14 cellular contexts compared by ENCODE assay signal in the genomic region with DNA sequence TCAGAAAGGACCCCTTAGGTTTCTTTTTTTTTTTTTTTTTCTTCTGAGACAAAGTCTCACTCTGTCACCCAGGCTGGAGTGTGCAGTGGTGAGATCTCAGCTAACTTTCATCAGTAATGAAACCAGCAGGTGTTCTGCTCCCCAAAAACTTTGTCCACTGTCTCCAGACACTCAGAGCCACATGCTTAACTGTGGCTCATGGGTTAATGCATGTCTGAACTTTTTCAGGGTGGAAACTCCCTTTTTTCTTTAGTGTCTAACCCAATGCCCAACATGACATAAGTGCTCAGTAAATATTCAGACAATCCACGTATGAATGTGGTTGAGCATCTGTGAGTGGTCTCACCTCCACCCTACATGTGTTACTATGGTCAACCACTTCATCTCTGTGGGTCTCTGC. TPM values are rescaled to one million over a fixed set of nuclear protein-coding genes. Genes with fewer than 3 reads are reported as not detected.
DNase-seq lines count a peak whose midpoint lies in the region; ATAC-seq, FAIRE-seq and TF ChIP-seq lines count a peak whose summit lies in the region.
"Had no signal": no experiment of that assay in that cellular context is flagged by ENCODE, and none has a peak within 500 bp of the region (broad histone marks: within the 10 kb centered on the region; RNA-seq: fewer than 3 reads in every experiment).

No MANE protein-coding gene starts in this region.

- TF ChIP-seq POLR2A in GM12878 (IDR thresholded peaks at IDR 0.05; ENCODE audit: low read depth, low read length) (no peak), adrenal gland (IDR thresholded peaks at IDR 0.05) (no peak), esophagus muscularis mucosa (IDR thresholded peaks at IDR 0.05; ENCODE audit: low read depth) (no peak)

- H3K4me3 ChIP-seq in GM12878 (no peak overlapping the region), adrenal gland (no peak overlapping the region), esophagus muscularis mucosa (no peak overlapping the region)

- H3K27me3 Mint-ChIP-seq in WTC11 (ENCODE audit: low read depth): no peaks in the 10 kb centered on the region

- H3K27ac ChIP-seq in GM12878 (ENCODE audit: control insufficient read depth, insufficient read depth): no peak overlapping the region
- H3K27ac ChIP-seq in adrenal gland: no peak overlapping the region
- no peak overlapping the region for H3K27ac ChIP-seq in esophagus muscularis mucosa (replicated peaks in 1 of 4)

- H3K27me3 ChIP-seq in GM12878 (replicated peaks in 1 of 2; ENCODE audit: control insufficient read depth in 2 of 2, insufficient read depth in 2 of 2, low read length in 1 of 2) (no peaks in the 10 kb centered on the region), adrenal gland (no peaks in the 10 kb centered on the region), esophagus muscularis mucosa (no peaks in the 10 kb centered on the region)

- BruUV-seq in GM12878 (replicated peaks; lab: Mats Ljungman, UMichigan): no TSS peak

- TF ChIP-seq CTCF in GM12878 (IDR thresholded peaks at IDR 0.05 in 2 of 3, conservative IDR thresholded peaks at IDR 0.05 in 1 of 3; ENCODE audit: control insufficient read depth in 2 of 3, extremely low read depth in 1 of 3, insufficient read depth in 1 of 3, low read depth in 3 of 3, low read length in 3 of 3): no peak
- no peak for TF ChIP-seq CTCF in WTC11 (IDR thresholded peaks at IDR 0.05)
- no peak for TF ChIP-seq CTCF in adrenal gland (IDR thresholded peaks at IDR 0.05)
- TF ChIP-seq CTCF in esophagus muscularis mucosa (IDR thresholded peaks at IDR 0.05): no peak

- H3K4me1 ChIP-seq in GM12878 (ENCODE audit: control insufficient read depth, insufficient read depth, low read length) (peaks cover 26% of the 10 kb centered on the region), adrenal gland (replicated peaks in 1 of 2) (no peaks in the 10 kb centered on the region), esophagus muscularis mucosa (no peaks in the 10 kb centered on the region)

- CTCF ChIA-PET in GM12878 (lab: Yijun Ruan, JAX): interaction anchor here (1.3 to 2.0 kb wide), 2 partner anchors 9 to 82 kb away, joined by 5 read pairs; no protein-coding TSS in a partner anchor
- CTCF ChIA-PET in WTC11 (lab: Charles Lee): no interaction called here

- SMC1A ChIA-PET in GM12878 (lab: Charles Lee; ENCODE audit: uncharacterized antibody, unreplicated experiment): interaction anchor here (0.7 to 3.7 kb wide), 4 partner anchors 12 to 103 kb away, joined by 3 to 11 read pairs (median 4); no protein-coding TSS in a partner anchor

- intact Hi-C loops in GM12878 (cut with micrococcal nuclease; ENCODE audit: unreplicated experiment): loop anchor here (5.0 kb wide), 1 partner anchor 196 kb away; no protein-coding TSS in a partner anchor
- intact Hi-C loops in adrenal gland (cut with DNase I): no loop called here
- intact Hi-C loops in esophagus muscularis mucosa (cut with DNase I): no loop called here

- RAD21 ChIA-PET in GM12878 (lab: Charles Lee; ENCODE audit: unreplicated experiment): interaction anchor here (0.7 kb wide), 1 partner anchor 96 kb away, joined by 3 read pairs; no protein-coding TSS in a partner anchor

- H3K9me3 ChIP-seq in GM12878 (replicated peaks; ENCODE audit: control insufficient read depth, insufficient read depth, low read length) (peaks cover 4% of the 10 kb centered on the region; the same call in 2 of the 3 replicates), adrenal gland (replicated peaks in 1 of 3) (no peaks in the 10 kb centered on the region), esophagus muscularis mucosa (no peaks in the 10 kb centered on the region)

- H3K79me2 ChIP-seq in GM12878 (ENCODE audit: control insufficient read depth, insufficient read depth, low read length): no peaks in the 10 kb centered on the region

- H4K20me1 ChIP-seq in GM12878 (ENCODE audit: control insufficient read depth, insufficient read depth): no peaks in the 10 kb centered on the region

- H3K9ac ChIP-seq in GM12878 (ENCODE audit: control insufficient read depth, insufficient read depth, low read length): no peak overlapping the region

- H3K4me1 Mint-ChIP-seq in WTC11: peaks cover 8% of the 10 kb centered on the region

- DNase-seq in GM12878 (ENCODE audit: low read depth, low spot score): peak; percentile 66
- DNase-seq in WTC11 (ENCODE audit: low spot score): no peak
- no peak for DNase-seq in stimulated activated naive CD4-positive, alpha-beta T cell (lab: John Stamatoyannopoulos, UW)
- DNase-seq in adrenal gland: no peak
- no peak for DNase-seq in esophagus muscularis mucosa (ENCODE audit: extremely low spot score)
- DNase-seq: activated T-cell treated with anti-CD3 and anti-CD28 coated beads, Interleukin-2, amount 50 U/mL, for 1 hour; kidney; stimulated activated CD4-positive, alpha-beta T cell treated with anti-CD3 and anti-CD28 coated beads, Interleukin-2, amount 100 ng/mL, for 48 hours; T1000; trophoblast cell had no signal

- H3K4me2 ChIP-seq in GM12878 (ENCODE audit: control insufficient read depth, insufficient read depth): no peak overlapping the region

- H3K9me3 Mint-ChIP-seq in WTC11: no peaks in the 10 kb centered on the region

- H2AFZ ChIP-seq in GM12878 (ENCODE audit: control insufficient read depth, low read depth, low read length): no peak overlapping the region

- no peaks in the 10 kb centered on the region for H3K36me3 ChIP-seq in GM12878 (ENCODE audit: control insufficient read depth in 2 of 2, insufficient read depth in 2 of 2, low read length in 1 of 2)
- H3K36me3 ChIP-seq in adrenal gland (replicated peaks in 1 of 2): no peaks in the 10 kb centered on the region
- H3K36me3 ChIP-seq in esophagus muscularis mucosa: no peaks in the 10 kb centered on the region

- no peak for FAIRE-seq in GM12878 (lab: Jason Lieb, UNC)
- FAIRE-seq: H54, kidney had no signal

- H3K27ac Mint-ChIP-seq in WTC11: no peak overlapping the region

- in situ Hi-C loops in GM12878 (cut with MboI): loop anchor here (25.0 kb wide), 1 partner anchor 186 kb away; no protein-coding TSS in a partner anchor

- H3K36me3 Mint-ChIP-seq in WTC11: no peaks in the 10 kb centered on the region

- POLR2A ChIA-PET in GM12878 (lab: Charles Lee) (interaction anchor here (0.6 kb wide), 1 partner anchor 82 kb away, joined by 3 read pairs; no protein-coding TSS in a partner anchor), WTC11 (lab: Charles Lee) (no interaction called here)

- TF ChIP-seq EP300 in GM12878 (IDR thresholded peaks at IDR 0.05; ENCODE audit: borderline replicate concordance in 1 of 2, control insufficient read depth in 1 of 2, low read depth in 2 of 2, low read length in 2 of 2) (peak; percentile 76 to 79; a peak in 3 of 4 replicates), esophagus muscularis mucosa (IDR thresholded peaks at IDR 0.05) (no peak)

- 0% methylated on average over 1 of the region's 1 CpG for WGBS in GM12878 (ENCODE audit: insufficient coverage, insufficient replicate concordance, low lambda C conversion rate, missing lambda C conversion rate)
- WGBS in adrenal gland, 4 donors: 74 to 78% (median 77%) methylated on average over 1 of the region's 1 CpG
- WGBS in esophagus muscularis mucosa: 94% methylated on average over 1 of the region's 1 CpG

- TF ChIP-seq RAD21 in GM12878 (IDR thresholded peaks at IDR 0.05; ENCODE audit: insufficient read depth, low read depth, low read length): 0 out of 2 replicates have a peak, but pooled peaks have one; percentile 4

- no peak overlapping the region for H3K4me3 Mint-ChIP-seq in WTC11

- ATAC-seq in GM18858 (IDR thresholded peaks at IDR 0.05; ENCODE audit: unreplicated experiment): peak; percentile 59
- ATAC-seq in GM21423 (IDR thresholded peaks at IDR 0.05; ENCODE audit: unreplicated experiment): peak; percentile 67
- ATAC-seq in HG03060 (IDR thresholded peaks at IDR 0.05; ENCODE audit: low read depth, unreplicated experiment): peak; percentile 42
- ATAC-seq in GM12878: peak; percentile 83
- ATAC-seq in WTC11: no peak

TF ChIP-seq in GM12878, 131 proteins besides CTCF, POLR2A, EP300 and RAD21 (continues in another document):
- TF ChIP-seq ZSCAN29 (IDR thresholded peaks at IDR 0.05) (no peak), NR2C1 (IDR thresholded peaks at IDR 0.05) (no peak)

TF ChIP-seq in WTC11, 78 proteins besides CTCF, POLR2A, EP300 and RAD21 (continues in another document):
- TF ChIP-seq, protein P1, sequence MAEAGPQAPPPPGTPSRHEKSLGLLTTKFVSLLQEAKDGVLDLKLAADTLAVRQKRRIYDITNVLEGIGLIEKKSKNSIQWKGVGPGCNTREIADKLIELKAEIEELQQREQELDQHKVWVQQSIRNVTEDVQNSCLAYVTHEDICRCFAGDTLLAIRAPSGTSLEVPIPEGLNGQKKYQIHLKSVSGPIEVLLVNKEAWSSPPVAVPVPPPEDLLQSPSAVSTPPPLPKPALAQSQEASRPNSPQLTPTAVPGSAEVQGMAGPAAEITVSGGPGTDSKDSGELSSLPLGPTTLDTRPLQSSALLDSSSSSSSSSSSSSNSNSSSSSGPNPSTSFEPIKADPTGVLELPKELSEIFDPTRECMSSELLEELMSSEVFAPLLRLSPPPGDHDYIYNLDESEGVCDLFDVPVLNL (CRISPR knock-in tag; IDR thresholded peaks at IDR 0.05; ENCODE audit: borderline replicate concordance, low read depth): no peak
- no peak for TF ChIP-seq ZBTB21 (CRISPR knock-in tag; IDR thresholded peaks at IDR 0.05; ENCODE audit: borderline replicate concordance)
- no peak for TF ChIP-seq GABPB1 (CRISPR knock-in tag; IDR thresholded peaks at IDR 0.05)
- no peak for TF ChIP-seq NR3C1 (CRISPR knock-in tag; conservative IDR thresholded peaks at IDR 0.05; ENCODE audit: low read depth)

RNA-seq across cellular contexts. Expression of a gene that starts 45.4 kb away (rescaled TPM):
- 60.0 and 65.9 TPM in 2 replicates for total RNA-seq in GM12878 (2013; cell fraction: nucleolus; rRNA removed)
- total RNA-seq in GM12878 (2014; rRNA removed): 16.1 TPM in 2 replicates
- 21.8 and 23.2 TPM in 2 replicates for total RNA-seq in GM12878 (2014; rRNA removed; fragmentation: Illumina TruSeq; extraction: Trizol)
- total RNA-seq in GM12878 (2021): 21.3 and 22.4 TPM in 2 replicates
- 16.0 TPM for polyA plus RNA-seq in GM12878 (2011; ENCODE audit: low read depth)
- 20.3 and 20.7 TPM in 2 replicates for polyA plus RNA-seq in GM12878 (2011; rRNA removed)
- 17.6 and 27.0 TPM in 2 replicates for polyA plus RNA-seq in GM12878 (2011; cell fraction: cytosol; rRNA removed)
- 26.4 and 28.1 TPM in 2 replicates for polyA plus RNA-seq in GM12878 (2011; cell fraction: nucleus; rRNA removed)
- polyA plus RNA-seq in GM12878 (2012): 16.1 and 21.0 TPM in 2 replicates
- 25.2 and 32.5 TPM in 2 replicates for polyA plus RNA-seq in GM12878 (2014; fragmentation: Illumina TruSeq; extraction: Trizol)
- 10 to 100 TPM in 1 of 2 experiments, 1 to 10 TPM in 1; 7.0 to 10.3 TPM for polyA plus RNA-seq in GM12878 (2014; fragmentation: Nextera tagmentation; extraction: Ambion mirVana)
- polyA plus RNA-seq in GM12878 (2014; rRNA removed): 15.5 and 17.9 TPM in 2 replicates
- polyA plus RNA-seq in GM12878 (2016; fragmentation: Nextera tagmentation; extraction: Ambion mirVana): 10 to 100 TPM; 24.1 to 29.8 TPM
- polyA minus RNA-seq in GM12878 (2011; rRNA and poly(A)+ RNA removed): 30.4 and 34.2 TPM in 2 replicates
- polyA minus RNA-seq in GM12878 (2011; cell fraction: cytosol; rRNA and poly(A)+ RNA removed): 12.0 and 13.7 TPM in 2 replicates
- polyA minus RNA-seq in GM12878 (2011; cell fraction: nucleus; rRNA and poly(A)+ RNA removed): 34.0 and 50.9 TPM in 2 replicates
- 4.3 to 6.1 TPM (median 5.1 TPM) in 3 replicates for total RNA-seq in WTC11 (2021)
- total RNA-seq in adrenal gland: 10 to 100 TPM in 1 of 8 donors, 1 to 10 TPM in 2, under 1 TPM in 5; 0.14 to 11.8 (median 0.53) TPM
- 1 to 10 TPM in 1 of 3 donors, under 1 TPM in 2; 0.72 to 1.3 (median 0.75) TPM for polyA plus RNA-seq in adrenal gland
- under 1 TPM; 0.29 to 0.83 (median 0.50) TPM for total RNA-seq in esophagus muscularis mucosa
